12 cellular contexts compared by ENCODE assay signal in genomic region chr11:44032304-44033085, GRCh38. TPM values are rescaled to one million over a fixed set of nuclear protein-coding genes. Genes with fewer than 3 reads are reported as not detected.
DNase-seq lines count a peak whose midpoint lies in the region; ATAC-seq, FAIRE-seq and TF ChIP-seq lines count a peak whose summit lies in the region.
"Had no signal": no experiment of that assay in that cellular context is flagged by ENCODE, and none has a peak within 500 bp of the region (broad histone marks: within the 10 kb centered on the region; RNA-seq: fewer than 3 reads in every experiment).

No MANE protein-coding gene starts in this region.

- peak; percentile 51 for DNase-seq in AG08395 (ENCODE audit: low spot score)
- no peak for DNase-seq in K562 (ENCODE audit: extremely low read depth in 1 of 4, low spot score in 3 of 4)
- DNase-seq in left cardiac atrium, result peak; percentile 73
- DNase-seq in posterior vena cava (ENCODE audit: low spot score), result peak; percentile 93
- DNase-seq in NCI-H1092 treated with DMSO at 0.1 percent for 48 hours (lab: John Stamatoyannopoulos, UW), result no peak
- DNase-seq in DMS153 (lab: John Stamatoyannopoulos, UW), result no peak
- DNase-seq in effector CD4-positive, alpha-beta T cell, result no peak
- DNase-seq in breast epithelium (ENCODE audit: low spot score in 2 of 2), result no peak
- DNase-seq: NCI-H1048 had no signal

- WGBS in K562 (ENCODE audit: insufficient coverage, low coverage, missing lambda C conversion rate), result 4% methylated on average over 15 of the region's 15 CpGs

- peaks cover 15 to 20% of the 10 kb centered on the region in 2 experiments; a peak in 4 of 5 replicates for H3K27me3 ChIP-seq in K562 (ENCODE audit: control insufficient read depth in 2 of 2, insufficient read depth in 2 of 2, low read length in 2 of 2)
- no peaks in the 10 kb centered on the region for H3K27me3 ChIP-seq in breast epithelium

- peaks cover 0 to 2% of the 10 kb centered on the region in 2 experiments; a peak in 3 of 5 replicates for H3K4me1 ChIP-seq in K562 (replicated peaks in 1 of 2; ENCODE audit: control insufficient read depth in 2 of 2, insufficient read depth in 2 of 2, low read length in 2 of 2)
- no peaks in the 10 kb centered on the region for H3K4me1 ChIP-seq in breast epithelium

- CTCF ChIA-PET in K562 (lab: Yijun Ruan, JAX; ENCODE audit: low intra/inter-chr PET ratio), result no interaction called here

- POLR2A ChIA-PET in K562 (lab: Yijun Ruan, JAX), result interaction anchor here (0.6 kb wide), 1 partner anchor 90 kb away, joined by 3 read pairs; the partner anchor contains the start of gene C11orf96

- TF ChIP-seq POLR2A in K562 (conservative IDR thresholded peaks at IDR 0.05) (no peak), breast epithelium (IDR thresholded peaks at IDR 0.05) (no peak)

- BruUV-seq in K562 (replicated peaks; lab: Mats Ljungman, UMichigan), result no TSS peak

- H4K20me1 ChIP-seq in K562 (replicated peaks; ENCODE audit: control insufficient read depth, insufficient read depth, low read length), result no peaks in the 10 kb centered on the region

- intact Hi-C loops in K562 (cut with micrococcal nuclease) (no loop called here), left cardiac atrium (cut with DNase I) (loop anchor here in 1 of 2 donors (5.0 kb wide), 1 partner anchor 45 kb away; no protein-coding TSS in a partner anchor), posterior vena cava (cut with DNase I) (loop anchor here in 1 of 2 donors (5.0 kb wide), 2 partner anchors 45 to 90 kb away; partner anchors contain the start of gene C11orf96), breast epithelium (cut with DNase I; ENCODE audit: low total_unique reads) (loop anchor here (10.0 kb wide), 1 partner anchor 148 kb away; the partner anchor contains the start of gene ALKBH3)

- H3K36me3 ChIP-seq in K562 (ENCODE audit: control insufficient read depth, insufficient read depth, low read length) (no peaks in the 10 kb centered on the region), breast epithelium (no peaks in the 10 kb centered on the region)

- no peak for FAIRE-seq in K562 (lab: Jason Lieb, UNC)

- ATAC-seq in K562, result no peak
- peak; percentile 35 to 62 for ATAC-seq in left cardiac atrium
- ATAC-seq: natural killer cell treated with Interleukin-12 subunit alpha and Interleukin-12 subunit beta and Interleukin-15 and Interleukin-18, amount 100 ng/mL, for 72 hours had no signal

- H3K27ac ChIP-seq in K562 (ENCODE audit: extremely low read depth, low read depth, low read length), result no peak overlapping the region
- peak overlapping the region in 1 of 2 donors; percentile 84 for H3K27ac ChIP-seq in breast epithelium

- H3K9ac ChIP-seq in K562 (ENCODE audit: insufficient read depth in 1 of 2, low read depth in 2 of 2, low read length in 2 of 2), result no peak overlapping the region; a peak in 1 of 4 replicates

- H3K4me3 ChIP-seq in K562 (no peak overlapping the region), breast epithelium (no peak overlapping the region)

- no peak for TF ChIP-seq RAD21 in K562 (CRISPR knock-in tag; conservative IDR thresholded peaks at IDR 0.05 in 1 of 2, IDR thresholded peaks at IDR 0.05 in 1 of 2)

- TF ChIP-seq CTCF in K562 (IDR thresholded peaks at IDR 0.05 in 2 of 3, conservative IDR thresholded peaks at IDR 0.05 in 1 of 3; ENCODE audit: insufficient read depth in 2 of 3, low read depth in 1 of 3, low read length in 3 of 3), result no peak
- no peak for TF ChIP-seq CTCF in breast epithelium (IDR thresholded peaks at IDR 0.05)

- in situ Hi-C loops in K562 (cut with MboI), result no loop called here

- no peaks in the 10 kb centered on the region for H3K9me1 ChIP-seq in K562 (ENCODE audit: control insufficient read depth, insufficient read depth, low read length)

- no peaks in the 10 kb centered on the region for H3K79me2 ChIP-seq in K562 (ENCODE audit: control insufficient read depth, insufficient read depth, low read length)

- TF ChIP-seq EP300 in K562 (IDR thresholded peaks at IDR 0.05; ENCODE audit: low read length), result no peak

- H2AFZ ChIP-seq in K562 (ENCODE audit: low read depth, low read length), result peak overlapping the region; percentile 44; the same call in 1 of the 2 replicates

- H3K9me3 ChIP-seq in K562 (replicated peaks; ENCODE audit: control insufficient read depth, insufficient read depth, low read depth, low read length) (no peaks in the 10 kb centered on the region), breast epithelium (no peaks in the 10 kb centered on the region)

- no peak overlapping the region for H3K4me2 ChIP-seq in K562 (ENCODE audit: insufficient read depth, low read length)

TF ChIP-seq in K562, 482 proteins besides CTCF, POLR2A, EP300 and RAD21 (continues in another document):
- TF ChIP-seq CBX8 (IDR thresholded peaks at IDR 0.05; ENCODE audit: borderline replicate concordance, extremely low read depth, low read depth, low read length, poor library complexity, severe bottlenecking), result no peak
- TF ChIP-seq NCOA4 (IDR thresholded peaks at IDR 0.05; ENCODE audit: partially characterized antibody), result no peak
- no peak for TF ChIP-seq E2F5 (CRISPR knock-in tag; IDR thresholded peaks at IDR 0.05)
- no peak for TF ChIP-seq TEAD4 (IDR thresholded peaks at IDR 0.05; ENCODE audit: low read length)
- no peak for TF ChIP-seq TEAD4 (CRISPR knock-in tag; IDR thresholded peaks at IDR 0.05; ENCODE audit: borderline replicate concordance)
- no peak for TF ChIP-seq ZNF561 (CRISPR knock-in tag; conservative IDR thresholded peaks at IDR 0.05)
- TF ChIP-seq KDM4B (IDR thresholded peaks at IDR 0.05; ENCODE audit: borderline replicate concordance in 2 of 2, low read depth in 1 of 2), result no peak
- no peak for TF ChIP-seq SOX6 (IDR thresholded peaks at IDR 0.05)
- no peak for TF ChIP-seq ASH1L (IDR thresholded peaks at IDR 0.05; ENCODE audit: borderline replicate concordance, low read depth, partially characterized antibody)

RNA-seq across cellular contexts. Expression of gene ACCSL, which starts 15.3 kb away (rescaled TPM):
- total RNA-seq in K562 (2011; cell fraction: chromatin; rRNA removed; ENCODE audit: low replicate concordance), result not detected in 2 replicates
- not detected in 2 replicates for total RNA-seq in K562 (2011; cell fraction: nucleolus; rRNA removed)
- total RNA-seq in K562 (2011; cell fraction: nucleoplasm; rRNA removed), result 0.22 TPM in 1 of 2 replicates, not detected in the other
- not detected in 2 replicates for total RNA-seq in K562 (2014; rRNA removed)
- total RNA-seq in K562 (2014; rRNA removed; fragmentation: Illumina TruSeq; extraction: Trizol), result not detected in 2 replicates
- not detected in 2 replicates for total RNA-seq in K562 (2015; rRNA removed; fragmentation: Illumina TruSeq; extraction: Trizol)
- total RNA-seq in K562 (2021), result not detected in 2 replicates
- not detected in 2 replicates for polyA plus RNA-seq in K562 (2011; rRNA removed)
- polyA plus RNA-seq in K562 (2011; cell fraction: cytosol; rRNA removed), result not detected in 2 replicates
- polyA plus RNA-seq in K562 (2011; cell fraction: nucleus; rRNA removed), result not detected in 2 replicates
- not detected in 2 replicates for polyA plus RNA-seq in K562 (2012)
- not detected in 2 replicates for polyA plus RNA-seq in K562 (2014; fragmentation: Illumina TruSeq; extraction: Trizol)
- not detected for polyA plus RNA-seq in K562 (2014; fragmentation: Nextera tagmentation; extraction: Ambion mirVana)
- polyA plus RNA-seq in K562 (2014; rRNA removed), result not detected in 2 replicates
- not detected in 2 replicates for polyA minus RNA-seq in K562 (2011; rRNA and poly(A)+ RNA removed)
- polyA minus RNA-seq in K562 (2011; cell fraction: cytosol; rRNA and poly(A)+ RNA removed), result not detected in 2 replicates
- not detected in 2 replicates for polyA minus RNA-seq in K562 (2011; cell fraction: nucleus; rRNA and poly(A)+ RNA removed)
- total RNA-seq in left cardiac atrium, result not detected
- total RNA-seq in posterior vena cava, result not detected
- total RNA-seq in breast epithelium, result not detected
- total RNA-seq: A673; natural killer cell treated with Interleukin-12 subunit alpha and Interleukin-12 subunit beta and Interleukin-15 and Interleukin-18, amount 100 ng/mL, for 72 hours; T-helper 1 cell treated with Interleukin-12 subunit alpha and Interleukin-12 subunit beta and Interleukin-4 antibody, amounts not matched to agents 30 ng/mL and 1 ng/mL, for 36 hours had no signal

RNA-seq across cellular contexts. Expression of gene ACCS, which starts 33.6 kb away (rescaled TPM):
- total RNA-seq in K562 (2011; cell fraction: chromatin; rRNA removed; ENCODE audit: low replicate concordance), result 116 and 149 TPM in 2 replicates
- total RNA-seq in K562 (2011; cell fraction: nucleolus; rRNA removed), result 94.2 and 109 TPM in 2 replicates
- 129 and 171 TPM in 2 replicates for total RNA-seq in K562 (2011; cell fraction: nucleoplasm; rRNA removed)
- total RNA-seq in K562 (2014; rRNA removed), result 14.8 and 16.3 TPM in 2 replicates
- 11.3 and 11.8 TPM in 2 replicates for total RNA-seq in K562 (2014; rRNA removed; fragmentation: Illumina TruSeq; extraction: Trizol)
- total RNA-seq in K562 (2015; rRNA removed; fragmentation: Illumina TruSeq; extraction: Trizol), result 10.1 and 10.7 TPM in 2 replicates
- 19.5 and 21.1 TPM in 2 replicates for total RNA-seq in K562 (2021)
- 19.8 and 27.9 TPM in 2 replicates for polyA plus RNA-seq in K562 (2011; rRNA removed)
- polyA plus RNA-seq in K562 (2011; cell fraction: cytosol; rRNA removed), result 6.9 and 15.3 TPM in 2 replicates
- polyA plus RNA-seq in K562 (2011; cell fraction: nucleus; rRNA removed), result 251 and 266 TPM in 2 replicates
- 19.7 and 69.3 TPM in 2 replicates for polyA plus RNA-seq in K562 (2012)
- 18.0 and 20.2 TPM in 2 replicates for polyA plus RNA-seq in K562 (2014; fragmentation: Illumina TruSeq; extraction: Trizol)
- polyA plus RNA-seq in K562 (2014; fragmentation: Nextera tagmentation; extraction: Ambion mirVana), result 1 to 10 TPM; 4.2 to 6.3 TPM
- 25.9 and 29.9 TPM in 2 replicates for polyA plus RNA-seq in K562 (2014; rRNA removed)
- polyA minus RNA-seq in K562 (2011; rRNA and poly(A)+ RNA removed), result 9.4 and 10.8 TPM in 2 replicates
- polyA minus RNA-seq in K562 (2011; cell fraction: cytosol; rRNA and poly(A)+ RNA removed), result 4.3 and 4.6 TPM in 2 replicates
- polyA minus RNA-seq in K562 (2011; cell fraction: nucleus; rRNA and poly(A)+ RNA removed), result 30.2 and 44.4 TPM in 2 replicates
- total RNA-seq in left cardiac atrium, result 1 to 10 TPM; 8.5 to 9.1 TPM
- total RNA-seq in posterior vena cava, result 10 to 100 TPM; 18.5 to 30.5 TPM
- 10 to 100 TPM; 21.0 to 35.0 (median 23.0) TPM for total RNA-seq in breast epithelium

Comparison
In these comparisons a context has a peak if more than half of its experiments do, and no peak if none do; other contexts are left out.
1. DNase-seq: peak in AG08395 (single experiment), left cardiac atrium (single experiment) and posterior vena cava (single experiment); none in K562 (0 of 4), NCI-H1092 treated with DMSO at 0.1 percent for 48 hours (single experiment), DMS153 (single experiment), effector CD4-positive, alpha-beta T cell (single experiment) and breast epithelium (0 of 2).